In the genomic region with DNA sequence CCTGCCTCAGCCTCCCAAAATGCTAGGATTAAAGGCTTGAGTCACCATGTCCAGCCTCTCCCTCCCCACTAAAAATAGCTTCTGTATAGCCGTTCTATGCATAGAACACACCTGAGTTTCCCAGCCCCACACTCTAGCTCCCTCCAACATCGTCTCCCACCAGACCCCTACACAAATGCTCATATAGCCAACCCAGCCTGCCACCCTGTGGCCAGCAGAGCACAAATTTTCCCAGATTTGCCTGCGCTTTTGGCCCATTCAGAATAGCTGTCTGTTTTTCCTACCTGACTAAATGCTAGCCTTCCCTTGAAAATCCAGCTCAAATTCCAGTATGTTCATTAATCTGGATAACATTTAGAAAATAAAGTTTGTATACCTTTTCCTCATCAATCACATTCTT, we compare ENCODE assay signal across 12 cellular contexts. TPM values are rescaled to one million over a fixed set of nuclear protein-coding genes. Genes with fewer than 3 reads are reported as not detected.
DNase-seq lines count a peak whose midpoint lies in the region; ATAC-seq, FAIRE-seq and TF ChIP-seq lines count a peak whose summit lies in the region.
"Had no signal": no experiment of that assay in that cellular context is flagged by ENCODE, and none has a peak within 500 bp of the region (broad histone marks: within the 10 kb centered on the region; RNA-seq: fewer than 3 reads in every experiment).

No MANE protein-coding gene starts in this region.

- H3K27me3 ChIP-seq in liver (ENCODE audit: control insufficient read depth in 4 of 4, insufficient read depth in 4 of 4, low read length in 3 of 4), result no peaks in the 10 kb centered on the region
- peaks cover 0 to 26% of the 10 kb centered on the region in 2 experiments; a peak in 3 of 5 replicates for H3K27me3 ChIP-seq in HepG2 (ENCODE audit: control insufficient read depth in 1 of 2, insufficient read depth in 2 of 2, low read length in 2 of 2)
- no peaks in the 10 kb centered on the region for H3K27me3 ChIP-seq in OCI-LY3 (ENCODE audit: low read depth, low read length)
- no peaks in the 10 kb centered on the region for H3K27me3 ChIP-seq in endodermal cell (ENCODE audit: control insufficient read depth, insufficient read depth, low read length, poor library complexity, severe bottlenecking)
- H3K27me3 ChIP-seq in breast epithelium, result no peaks in the 10 kb centered on the region
- H3K27me3 ChIP-seq: body of pancreas had no signal

- peaks cover 46% of the 10 kb centered on the region for H3K27me3 Mint-ChIP-seq in endodermal cell (ENCODE audit: insufficient read depth)

- no peak overlapping the region for H3K4me3 Mint-ChIP-seq in endodermal cell

- H3K4me1 Mint-ChIP-seq in endodermal cell, result peaks cover 7% of the 10 kb centered on the region

- H3K9me3 Mint-ChIP-seq in endodermal cell, result no peaks in the 10 kb centered on the region

- DNase-seq in HepG2 (ENCODE audit: low spot score) (no peak), endodermal cell (peak; percentile 71), mucosa of descending colon (no peak), NK-92 (lab: John Stamatoyannopoulos, UW; ENCODE audit: unreplicated experiment) (no peak), breast epithelium (ENCODE audit: low spot score in 2 of 2) (no peak)
- DNase-seq: activated CD4-positive, CD25-positive, alpha-beta regulatory T cell; body of pancreas; foreskin melanocyte; NCI-H1092 had no signal

- H4K20me1 ChIP-seq in HepG2 (ENCODE audit: insufficient read depth, low read length) (no peaks in the 10 kb centered on the region), OCI-LY3 (ENCODE audit: insufficient read depth, low read length) (no peaks in the 10 kb centered on the region)

- H3K27ac Mint-ChIP-seq in endodermal cell, result no peak overlapping the region

- in situ Hi-C loops in HepG2 (cut with HindIII; ENCODE audit: extremely low pct_ligation_motif_present, low pct_unique_long_range_greater_than_20kb), result no loop called here

- 87% methylated on average over 3 of the region's 3 CpGs for WGBS in liver
- 7% methylated on average over 3 of the region's 3 CpGs for WGBS in HepG2 (ENCODE audit: low lambda C conversion rate)
- WGBS in endodermal cell (ENCODE audit: insufficient coverage in 1 of 2, insufficient read length in 1 of 2), 2 experiments, result 67 to 81% methylated on average over 3 of the region's 3 CpGs

- H3K9me3 ChIP-seq in liver (ENCODE audit: control insufficient read depth in 4 of 4, low read length in 3 of 4) (no peaks in the 10 kb centered on the region), HepG2 (ENCODE audit: low read length) (no peaks in the 10 kb centered on the region; the same call in 1 of the 2 replicates), OCI-LY3 (ENCODE audit: insufficient read depth, low read length) (peaks cover 5% of the 10 kb centered on the region), endodermal cell (ENCODE audit: control insufficient read depth, low read length) (no peaks in the 10 kb centered on the region), mucosa of descending colon (no peaks in the 10 kb centered on the region), breast epithelium (no peaks in the 10 kb centered on the region)
- H3K9me3 ChIP-seq: body of pancreas had no signal

- H3K4me1 ChIP-seq in liver (ENCODE audit: control insufficient read depth in 4 of 4, insufficient read depth in 4 of 4, low read length in 3 of 4) (no peaks in the 10 kb centered on the region), HepG2 (ENCODE audit: insufficient read depth, low read length) (no peaks in the 10 kb centered on the region), OCI-LY3 (ENCODE audit: low read length) (peaks cover 14% of the 10 kb centered on the region), endodermal cell (ENCODE audit: control insufficient read depth, insufficient read depth, low read length) (no peaks in the 10 kb centered on the region), mucosa of descending colon (ENCODE audit: low read depth) (peaks cover 21% of the 10 kb centered on the region), breast epithelium (no peaks in the 10 kb centered on the region)
- H3K4me1 ChIP-seq: body of pancreas had no signal

- H3K27ac ChIP-seq in liver (ENCODE audit: low read depth in 1 of 2, low read length in 2 of 2) (no peak overlapping the region), HepG2 (ENCODE audit: extremely low read length, insufficient read depth, low read length) (no peak overlapping the region), OCI-LY3 (ENCODE audit: low read length) (no peak overlapping the region), endodermal cell (ENCODE audit: low read depth, low read length) (no peak overlapping the region), breast epithelium (no peak overlapping the region)
- H3K27ac ChIP-seq: body of pancreas had no signal

- H3K36me3 ChIP-seq in liver (ENCODE audit: control insufficient read depth in 4 of 4, insufficient read depth in 3 of 4, low read depth in 1 of 4, low read length in 3 of 4) (no peaks in the 10 kb centered on the region), HepG2 (replicated peaks in 1 of 2; ENCODE audit: control insufficient read depth in 1 of 2, insufficient read depth in 2 of 2, low read length in 2 of 2) (no peaks in the 10 kb centered on the region), OCI-LY3 (replicated peaks; ENCODE audit: low read depth, low read length) (peaks cover 9% of the 10 kb centered on the region), endodermal cell (ENCODE audit: control insufficient read depth, insufficient read depth, low read length) (no peaks in the 10 kb centered on the region), mucosa of descending colon (ENCODE audit: low read depth) (no peaks in the 10 kb centered on the region), breast epithelium (no peaks in the 10 kb centered on the region)

- intact Hi-C loops in HepG2 (cut with micrococcal nuclease; ENCODE audit: unreplicated experiment) (no loop called here), mucosa of descending colon (cut with DNase I, micrococcal nuclease) (no loop called here), breast epithelium (cut with DNase I; ENCODE audit: low total_unique reads) (no loop called here)

- H3K4me3 ChIP-seq in liver (ENCODE audit: low read depth in 1 of 3, low read length in 3 of 3), result no peak overlapping the region
- no peak overlapping the region for H3K4me3 ChIP-seq in HepG2 (replicated peaks in 1 of 3; ENCODE audit: insufficient read depth in 1 of 3, low read depth in 2 of 3, low read length in 3 of 3)
- H3K4me3 ChIP-seq in OCI-LY3 (ENCODE audit: low read length), result no peak overlapping the region
- no peak overlapping the region for H3K4me3 ChIP-seq in endodermal cell (ENCODE audit: low read length)
- H3K4me3 ChIP-seq in mucosa of descending colon, result no peak overlapping the region
- no peak overlapping the region for H3K4me3 ChIP-seq in breast epithelium
- H3K4me3 ChIP-seq: body of pancreas had no signal

- ATAC-seq in HepG2 (no peak), mucosa of descending colon (no peak), GM21381 (IDR thresholded peaks at IDR 0.05; ENCODE audit: unreplicated experiment) (no peak)
- ATAC-seq: body of pancreas had no signal

- CTCF ChIA-PET in HepG2 (lab: Yijun Ruan, JAX; ENCODE audit: low intra/inter-chr PET ratio, low total read pairs), result no interaction called here

- no TSS peak for BruUV-seq in HepG2 (replicated peaks; lab: Mats Ljungman, UMichigan)

- no peak overlapping the region for H2AFZ ChIP-seq in HepG2 (ENCODE audit: low read length)
- no peak overlapping the region for H2AFZ ChIP-seq in OCI-LY3 (ENCODE audit: low read depth, low read length)

- H3K9ac ChIP-seq in liver (ENCODE audit: low read depth in 1 of 2, low read length in 2 of 2), result no peak overlapping the region
- no peak overlapping the region for H3K9ac ChIP-seq in HepG2 (ENCODE audit: insufficient read depth, low read depth, low read length)
- no peak overlapping the region for H3K9ac ChIP-seq in OCI-LY3 (ENCODE audit: low read length)
- no peak overlapping the region for H3K9ac ChIP-seq in endodermal cell (ENCODE audit: extremely low read depth, low read length, poor library complexity, severe bottlenecking)

- TF ChIP-seq CTCF in liver (IDR thresholded peaks at IDR 0.05; ENCODE audit: low read depth, low read length, missing input control), result no peak
- TF ChIP-seq CTCF in HepG2 (CRISPR knock-in tag; IDR thresholded peaks at IDR 0.05), result no peak
- TF ChIP-seq CTCF in OCI-LY3 (IDR thresholded peaks at IDR 0.05; ENCODE audit: low read depth, low read length), result peak; percentile 77
- TF ChIP-seq CTCF in endodermal cell (conservative IDR thresholded peaks at IDR 0.05), result peak; percentile 75
- TF ChIP-seq CTCF in mucosa of descending colon (IDR thresholded peaks at IDR 0.05), result no peak
- no peak for TF ChIP-seq CTCF in breast epithelium (IDR thresholded peaks at IDR 0.05)

- POLR2A ChIA-PET in HepG2 (lab: Yijun Ruan, JAX), result no interaction called here

- TF ChIP-seq POLR2A in HepG2 (IDR thresholded peaks at IDR 0.05; ENCODE audit: insufficient read depth in 1 of 2, low read depth in 2 of 2, low read length in 2 of 2), result no peak
- TF ChIP-seq POLR2A in breast epithelium (IDR thresholded peaks at IDR 0.05), result no peak

- H3K4me2 ChIP-seq in HepG2 (ENCODE audit: low read depth, low read length), result no peak overlapping the region
- no peak overlapping the region for H3K4me2 ChIP-seq in OCI-LY3 (ENCODE audit: low read length)

- no peak for FAIRE-seq in HepG2 (lab: Jason Lieb, UNC)

- TF ChIP-seq RAD21 in liver (IDR thresholded peaks at IDR 0.05), result peak; percentile 65 to 70
- TF ChIP-seq RAD21 in HepG2 (CRISPR knock-in tag; IDR thresholded peaks at IDR 0.05), result no peak

- H3K79me2 ChIP-seq in HepG2 (ENCODE audit: insufficient read depth, low read length) (no peaks in the 10 kb centered on the region), OCI-LY3 (ENCODE audit: low read length) (no peaks in the 10 kb centered on the region; the same call in 1 of the 2 replicates)

- no peaks in the 10 kb centered on the region for H3K36me3 Mint-ChIP-seq in endodermal cell (ENCODE audit: low read depth)

- no peak for TF ChIP-seq EP300 in HepG2 (IDR thresholded peaks at IDR 0.05; ENCODE audit: low read depth in 2 of 2, low read length in 2 of 2)
- TF ChIP-seq EP300 in HepG2 (CRISPR knock-in tag; IDR thresholded peaks at IDR 0.05; ENCODE audit: borderline replicate concordance), result no peak

RNA-seq across cellular contexts. Expression of gene TRABD2A, which starts 22.8 kb away (rescaled TPM):
- total RNA-seq in liver (10 to 100 TPM in 1 of 2 donors, under 1 TPM in 1; 0.84 to 10.3 TPM), HepG2 (2016; rRNA removed; fragmentation: Illumina TruSeq; extraction: Trizol) (0.36 TPM in 1 of 2 replicates, not detected in the other), endodermal cell (1 to 10 TPM; 4.8 to 7.7 TPM), mucosa of descending colon (100 to 1,000 TPM in 1 of 3 donors, 10 to 100 TPM in 2; 40.2 to 132 (median 63.2) TPM), breast epithelium (1 to 10 TPM; 2.2 to 7.4 (median 5.6) TPM)
- polyA plus RNA-seq in liver (under 1 TPM; 0.26 to 0.27 TPM), HepG2 (2011; rRNA removed) (0.15 and 0.21 TPM in 2 replicates)
- total RNA-seq in HepG2 (2016; cell fraction: cytosol; rRNA removed; fragmentation: Illumina TruSeq; extraction: Trizol; ENCODE audit: low read depth), result not detected in 2 replicates
- total RNA-seq in HepG2 (2016; cell fraction: insoluble cytoplasmic fraction; rRNA removed; fragmentation: Illumina TruSeq; extraction: Trizol), result 0.09 TPM in 1 of 2 replicates, not detected in the other
- 0.38 TPM in 1 of 2 replicates, not detected in the other for total RNA-seq in HepG2 (2016; cell fraction: membrane; rRNA removed; fragmentation: Illumina TruSeq; extraction: Trizol)
- 0.34 TPM in 1 of 2 replicates, not detected in the other for total RNA-seq in HepG2 (2016; cell fraction: nucleus; rRNA removed; fragmentation: Illumina TruSeq; extraction: Trizol)
- 0.21 TPM in 1 of 2 replicates, not detected in the other for polyA plus RNA-seq in HepG2 (2011; cell fraction: cytosol; rRNA removed)
- 0.12 TPM in 1 of 2 replicates, not detected in the other for polyA plus RNA-seq in HepG2 (2011; cell fraction: nucleus; rRNA removed)
- 0.13 and 0.25 TPM in 2 replicates for polyA plus RNA-seq in HepG2 (2012)
- polyA plus RNA-seq in HepG2 (2016; cell fraction: cytosol; fragmentation: Illumina TruSeq; extraction: Trizol; ENCODE audit: low read depth), result 0.28 TPM in 1 of 2 replicates, not detected in the other
- polyA plus RNA-seq in HepG2 (2016; cell fraction: insoluble cytoplasmic fraction; fragmentation: Illumina TruSeq; extraction: Trizol; ENCODE audit: low read depth), result not detected in 2 replicates
- polyA plus RNA-seq in HepG2 (2016; cell fraction: membrane; fragmentation: Illumina TruSeq; extraction: Trizol; ENCODE audit: low read depth), result 0.06 TPM in 1 of 2 replicates, not detected in the other
- not detected in 2 replicates for polyA plus RNA-seq in HepG2 (2016; cell fraction: nucleus; fragmentation: Illumina TruSeq; extraction: Trizol; ENCODE audit: insufficient read depth, low read depth)
- 0.16 and 246 TPM in 2 replicates for polyA minus RNA-seq in HepG2 (2011; rRNA and poly(A)+ RNA removed; ENCODE audit: low replicate concordance)
- polyA minus RNA-seq in HepG2 (2011; cell fraction: cytosol; rRNA and poly(A)+ RNA removed), result not detected in 2 replicates
- 0.50 TPM in 1 of 2 replicates, not detected in the other for polyA minus RNA-seq in HepG2 (2011; cell fraction: nucleus; rRNA and poly(A)+ RNA removed)
- polyA plus RNA-seq in endodermal cell (2013, experiment 1 of 2), result 2.1 TPM
- polyA plus RNA-seq in endodermal cell (2013, experiment 2 of 2), result 2.0 TPM

RNA-seq across cellular contexts. Expression of gene TMSB10, which starts 47.3 kb away (rescaled TPM):
- total RNA-seq in liver (100 to 1,000 TPM; 283 to 518 TPM), HepG2 (2016; rRNA removed; fragmentation: Illumina TruSeq; extraction: Trizol) (708 and 754 TPM in 2 replicates), endodermal cell (1,000 to 10,000 TPM; 2,719 to 2,976 TPM), mucosa of descending colon (1,000 to 10,000 TPM in 2 of 3 donors, 100 to 1,000 TPM in 1; 798 to 2,724 (median 1,605) TPM), breast epithelium (1,000 to 10,000 TPM; 1,918 to 5,529 (median 3,700) TPM)
- polyA plus RNA-seq in liver (100 to 1,000 TPM; 225 to 230 TPM), HepG2 (2011; rRNA removed) (528 and 665 TPM in 2 replicates)
- 577 and 682 TPM in 2 replicates for total RNA-seq in HepG2 (2016; cell fraction: cytosol; rRNA removed; fragmentation: Illumina TruSeq; extraction: Trizol; ENCODE audit: low read depth)
- total RNA-seq in HepG2 (2016; cell fraction: insoluble cytoplasmic fraction; rRNA removed; fragmentation: Illumina TruSeq; extraction: Trizol), result 702 and 711 TPM in 2 replicates
- 753 and 798 TPM in 2 replicates for total RNA-seq in HepG2 (2016; cell fraction: membrane; rRNA removed; fragmentation: Illumina TruSeq; extraction: Trizol)
- 206 and 246 TPM in 2 replicates for total RNA-seq in HepG2 (2016; cell fraction: nucleus; rRNA removed; fragmentation: Illumina TruSeq; extraction: Trizol)
- polyA plus RNA-seq in HepG2 (2011; cell fraction: cytosol; rRNA removed), result 1,060 and 1,065 TPM in 2 replicates
- polyA plus RNA-seq in HepG2 (2011; cell fraction: nucleus; rRNA removed), result 311 and 445 TPM in 2 replicates
- polyA plus RNA-seq in HepG2 (2012), result 917 and 1,099 TPM in 2 replicates
- polyA plus RNA-seq in HepG2 (2016; cell fraction: cytosol; fragmentation: Illumina TruSeq; extraction: Trizol; ENCODE audit: low read depth), result 700 and 865 TPM in 2 replicates
- polyA plus RNA-seq in HepG2 (2016; cell fraction: insoluble cytoplasmic fraction; fragmentation: Illumina TruSeq; extraction: Trizol; ENCODE audit: low read depth), result 669 and 773 TPM in 2 replicates
- polyA plus RNA-seq in HepG2 (2016; cell fraction: membrane; fragmentation: Illumina TruSeq; extraction: Trizol; ENCODE audit: low read depth), result 819 and 872 TPM in 2 replicates
- 429 and 431 TPM in 2 replicates for polyA plus RNA-seq in HepG2 (2016; cell fraction: nucleus; fragmentation: Illumina TruSeq; extraction: Trizol; ENCODE audit: insufficient read depth, low read depth)
- polyA minus RNA-seq in HepG2 (2011; rRNA and poly(A)+ RNA removed; ENCODE audit: low replicate concordance), result 67.4 and 236 TPM in 2 replicates
- polyA minus RNA-seq in HepG2 (2011; cell fraction: cytosol; rRNA and poly(A)+ RNA removed), result 123 and 157 TPM in 2 replicates
- 35.6 and 38.8 TPM in 2 replicates for polyA minus RNA-seq in HepG2 (2011; cell fraction: nucleus; rRNA and poly(A)+ RNA removed)
- 2,581 TPM for polyA plus RNA-seq in endodermal cell (2013, experiment 1 of 2)
- 2,852 TPM for polyA plus RNA-seq in endodermal cell (2013, experiment 2 of 2)

Comparison
In these comparisons a context has a peak if more than half of its experiments do, and no peak if none do; other contexts are left out.
1. CTCF ChIP-seq: peak in OCI-LY3 (single experiment) and endodermal cell (single experiment); none in liver (single experiment), HepG2 (single experiment), mucosa of descending colon (single experiment) and breast epithelium (0 of 3).